Comparison of ENCODE assay signal across 33 cellular contexts in genomic region chr7:985127-985416, GRCh38.
"Had no signal": no experiment of that assay in that cellular context is flagged by ENCODE, and none has a peak within 500 bp of the region (broad histone marks: within the 10 kb centered on the region; RNA-seq: fewer than 3 reads in every experiment).

No MANE protein-coding gene starts in this region.

- H3K4me1 Mint-ChIP-seq: activated naive CD4-positive, alpha-beta T cell treated with anti-CD3 and anti-CD28 coated beads, Interleukin-2, amount 10 ng/mL, durations not matched to agents 7 days and 5 days; central memory CD8-positive, alpha-beta T cell; T-cell had no signal

- H3K36me3 ChIP-seq: ascending aorta, cardiac muscle cell, MG63, Peyer's patch had no signal

- H3K27ac Mint-ChIP-seq: activated B cell treated with CpG ODN at 0.5 μM for 24 hours; activated CD4-positive, alpha-beta memory T cell treated with anti-CD3 and anti-CD28 coated beads for 36 hours; activated naive CD4-positive, alpha-beta T cell treated with anti-CD3 and anti-CD28 coated beads, Interleukin-2, amount 10 ng/mL, durations not matched to agents 7 days and 5 days; activated naive CD8-positive, alpha-beta T cell; activated T-helper 1 cell treated with anti-CD3 and anti-CD28 coated beads, Interleukin-12 subunit alpha, Interleukin-12 subunit beta, Interleukin-2, Interleukin-4 antibody, amounts not matched to agents 30 ng/mL and 10 ng/mL and 1 ng/mL, durations not matched to agents 14 hours and 24 hours and 36 hours; T-cell had no signal

- H3K4me3 ChIP-seq: ascending aorta, cardiac muscle cell, MG63, Peyer's patch had no signal

- H3K9me3 Mint-ChIP-seq: activated B cell treated with CpG ODN at 0.5 μM for 24 hours; activated CD4-positive, alpha-beta memory T cell treated with anti-CD3 and anti-CD28 coated beads for 36 hours; activated naive CD4-positive, alpha-beta T cell treated with anti-CD3 and anti-CD28 coated beads, Interleukin-2, amount 10 ng/mL, durations not matched to agents 7 days and 5 days; activated T-cell treated with anti-CD3 and anti-CD28 coated beads, Interleukin-2, amount 50 U/mL, for 4 hours; activated T-helper 1 cell treated with anti-CD3 and anti-CD28 coated beads, Interleukin-12 subunit alpha, Interleukin-12 subunit beta, Interleukin-2, Interleukin-4 antibody, amounts not matched to agents 30 ng/mL and 10 ng/mL and 1 ng/mL, durations not matched to agents 14 hours and 24 hours and 36 hours; central memory CD8-positive, alpha-beta T cell; T-cell had no signal

- H3K27me3 Mint-ChIP-seq: activated CD4-positive, alpha-beta memory T cell treated with anti-CD3 and anti-CD28 coated beads for 36 hours had no signal

- H3K4me1 ChIP-seq: ascending aorta had no signal

- H3K36me3 Mint-ChIP-seq: activated CD4-positive, alpha-beta memory T cell treated with anti-CD3 and anti-CD28 coated beads for 36 hours; activated naive CD4-positive, alpha-beta T cell treated with anti-CD3 and anti-CD28 coated beads, Interleukin-2, amount 10 ng/mL, durations not matched to agents 7 days and 5 days; activated naive CD8-positive, alpha-beta T cell; T-cell had no signal

- DNase-seq: activated B cell treated with CpG ODN at 0.5 μM for 24 hours; activated CD4-positive, alpha-beta memory T cell treated with anti-CD3 and anti-CD28 coated beads for 36 hours; activated CD4-positive, alpha-beta T cell treated with anti-CD3 and anti-CD28 coated beads for 4 hours; activated CD4-positive, alpha-beta T cell treated with anti-CD3 and anti-CD28 coated beads, Interleukin-2, amount 50 U/mL, for 1 hour; activated CD4-positive, CD25-positive, alpha-beta regulatory T cell treated with anti-CD3 and anti-CD28 coated beads, Interleukin-2, amount 50 U/mL, for 72 hours; activated CD8-positive, alpha-beta memory T cell treated with anti-CD3 and anti-CD28 coated beads, Interleukin-2, amount 50 U/mL, for 4 hours; activated naive CD4-positive, alpha-beta T cell treated with anti-CD3 and anti-CD28 coated beads, Interleukin-2, amount 10 ng/mL, durations not matched to agents 7 days and 5 days; activated T-cell treated with anti-CD3 and anti-CD28 coated beads for 4 hours; activated T-cell treated with anti-CD3 and anti-CD28 coated beads, Interleukin-2, amount 50 U/mL, for 4 hours; amygdala; Kasumi-1; MG63; NCI-H1048; NCI-H1105 treated with DMSO at 0.1 percent for 48 hours; NCI-H1436; NCI-H1694; NCI-H1930; NCI-H2081 treated with DMSO at 0.1 percent for 48 hours; NCI-H345; NCI-H524 treated with DMSO at 0.1 percent for 48 hours; PC-3; Peyer's patch; RPMI8226; SHP77 treated with DMSO at 0.1 percent for 48 hours; T-cell; T-helper 2 cell; T-helper 9 cell had no signal

- H3K27me3 ChIP-seq: cardiac muscle cell, MG63 had no signal

- H3K27ac ChIP-seq: ascending aorta, cardiac muscle cell, Peyer's patch, VCaP had no signal

- H3K4me3 Mint-ChIP-seq: activated B cell treated with CpG ODN at 0.5 μM for 24 hours; activated CD4-positive, alpha-beta memory T cell treated with anti-CD3 and anti-CD28 coated beads for 36 hours; activated naive CD4-positive, alpha-beta T cell treated with anti-CD3 and anti-CD28 coated beads, Interleukin-2, amount 10 ng/mL, durations not matched to agents 7 days and 5 days; activated naive CD8-positive, alpha-beta T cell; activated T-cell treated with anti-CD3 and anti-CD28 coated beads, Interleukin-2, amount 50 U/mL, for 4 hours; activated T-helper 1 cell treated with anti-CD3 and anti-CD28 coated beads, Interleukin-12 subunit alpha, Interleukin-12 subunit beta, Interleukin-2, Interleukin-4 antibody, amounts not matched to agents 30 ng/mL and 10 ng/mL and 1 ng/mL, durations not matched to agents 14 hours and 24 hours and 36 hours; central memory CD8-positive, alpha-beta T cell; T-cell had no signal

- H3K9me3 ChIP-seq: ascending aorta, MG63, Peyer's patch had no signal
